1 cellular context compared by ENCODE assay signal in genomic region chr6:62283828-62284411, GRCh38.
TF ChIP-seq lines count a peak whose summit lies in the region.

No MANE protein-coding gene starts in this region.

TF ChIP-seq in H1, 55 proteins besides CTCF, POLR2A, EP300 and RAD21 (continued from another document):
- TF ChIP-seq ATF2 (IDR thresholded peaks at IDR 0.05; ENCODE audit: low read length) (no peak), ZNF274 (IDR thresholded peaks at IDR 0.05; ENCODE audit: borderline replicate concordance, extremely low read depth, low read length) (no peak), CBX5 (IDR thresholded peaks at IDR 0.05; ENCODE audit: low read depth, low read length) (no peak), CEBPB (IDR thresholded peaks at IDR 0.05; ENCODE audit: low read depth, low read length) (no peak), HDAC2 (IDR thresholded peaks at IDR 0.05; ENCODE audit: borderline replicate concordance in 1 of 2, low read depth in 2 of 2, low read length in 2 of 2) (no peak), FOSL1 (IDR thresholded peaks at IDR 0.05; ENCODE audit: insufficient read depth, low read depth, low read length) (no peak), JUND (IDR thresholded peaks at IDR 0.05; ENCODE audit: low read length) (no peak), CHD1 (IDR thresholded peaks at IDR 0.05; ENCODE audit: low read depth, low read length) (no peak), USF2 (IDR thresholded peaks at IDR 0.05; ENCODE audit: low read length) (no peak), PHF8 (conservative IDR thresholded peaks at IDR 0.05; ENCODE audit: low read depth, low read length) (no peak), SP4 (IDR thresholded peaks at IDR 0.05; ENCODE audit: low read length) (no peak), KDM5A (IDR thresholded peaks at IDR 0.05; ENCODE audit: low read length) (no peak), SIX5 (IDR thresholded peaks at IDR 0.05; ENCODE audit: low read depth, low read length) (no peak), JUN (IDR thresholded peaks at IDR 0.05; ENCODE audit: low read depth, low read length) (no peak), SAP30 (IDR thresholded peaks at IDR 0.05; ENCODE audit: insufficient read depth, insufficient replicate concordance, low read length) (no peak)
